In the genomic region with DNA sequence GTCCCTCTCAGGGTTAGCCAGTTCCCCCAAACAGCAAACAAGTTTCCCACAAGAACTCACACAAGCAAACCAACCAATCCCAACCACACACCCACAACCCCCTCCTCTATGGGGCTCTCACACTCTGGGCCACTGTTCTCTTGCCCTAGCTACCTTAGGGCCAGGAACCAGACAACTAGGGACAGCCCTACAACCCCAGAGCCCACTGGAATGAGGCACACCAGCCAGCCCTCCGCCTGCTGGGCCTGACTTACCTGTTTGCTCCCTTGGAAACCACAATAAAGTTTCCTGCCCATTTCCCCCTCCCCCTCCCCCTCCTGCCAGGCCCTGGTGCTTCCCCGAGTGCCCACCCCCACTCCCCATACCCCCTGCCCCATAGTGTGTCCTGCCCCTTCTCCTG, we compare ENCODE assay signal across 17 cellular contexts.
A peak's percentile ranks its signal among the peaks of the same experiment; 100 is the strongest.
DNase-seq lines count a peak whose midpoint lies in the region; FAIRE-seq and TF ChIP-seq lines count a peak whose summit lies in the region.
"Had no signal": no experiment of that assay in that cellular context is flagged by ENCODE, and none has a peak within 500 bp of the region (broad histone marks: within the 10 kb centered on the region; RNA-seq: fewer than 3 reads in every experiment).

No MANE protein-coding gene starts in this region.

- no peak overlapping the region for H4K8ac ChIP-seq in H1 (ENCODE audit: extremely low read depth, insufficient read depth, low read length)

- no peak overlapping the region for H2BK12ac ChIP-seq in H1 (ENCODE audit: low read depth, low read length)

- H3K36me3 ChIP-seq in H1 (ENCODE audit: control insufficient read depth in 2 of 4, insufficient read depth in 4 of 4, low read length in 3 of 4), result no peaks in the 10 kb centered on the region

- no peak overlapping the region for H2BK120ac ChIP-seq in H1 (replicated peaks; ENCODE audit: low read depth, low read length)

- H2BK5ac ChIP-seq in H1 (ENCODE audit: low read depth, low read length), result no peak overlapping the region

- TF ChIP-seq CTCF in H1 (IDR thresholded peaks at IDR 0.05; ENCODE audit: control extremely low read depth in 1 of 3, insufficient read depth in 1 of 3, low read depth in 1 of 3, low read length in 3 of 3), result no peak
- TF ChIP-seq CTCF in nephron (IDR thresholded peaks at IDR 0.05; ENCODE audit: unreplicated experiment in 3 of 3), result no peak
- TF ChIP-seq CTCF in progenitor cell of endocrine pancreas (IDR thresholded peaks at IDR 0.05; ENCODE audit: unreplicated experiment), result no peak

- H3K4me1 ChIP-seq in H1 (replicated peaks in 1 of 4; ENCODE audit: control insufficient read depth in 3 of 4, insufficient read depth in 4 of 4, low read length in 3 of 4), result peaks cover 15 to 26% (median 18%) of the 10 kb centered on the region in 4 experiments

- no peaks in the 10 kb centered on the region for H3K79me1 ChIP-seq in H1 (ENCODE audit: low read depth, low read length)

- peaks cover 5% of the 10 kb centered on the region for H3K23me2 ChIP-seq in H1 (ENCODE audit: low read depth, low read length)

- POLR2A ChIA-PET in H1 (lab: Charles Lee; ENCODE audit: partially characterized antibody), result interaction anchor here (1.6 kb wide), 1 partner anchor 12 kb away, joined by 3 read pairs; no protein-coding TSS in a partner anchor

- no peak overlapping the region for H3K23ac ChIP-seq in H1 (ENCODE audit: insufficient read length)

- no peak overlapping the region for H3K18ac ChIP-seq in H1 (ENCODE audit: extremely low read depth, low read length)

- H2AK5ac ChIP-seq in H1 (ENCODE audit: low read depth, low read length), result no peak overlapping the region; the same call in 1 of the 2 replicates

- H3K9ac ChIP-seq in H1 (replicated peaks in 1 of 4; ENCODE audit: extremely low read depth in 1 of 4, low read depth in 3 of 4, low read length in 3 of 4), result no peak overlapping the region

- peak; percentile 44 for DNase-seq in ELF-1 (ENCODE audit: low read depth, low spot score)
- DNase-seq in H1 (ENCODE audit: low read depth in 1 of 2, low spot score in 2 of 2), result peak in 1 of 2 experiments; percentile 32
- no peak for DNase-seq in progenitor cell of endocrine pancreas (ENCODE audit: low spot score, unreplicated experiment)
- DNase-seq in SW 1271 (lab: John Stamatoyannopoulos, UW), result no peak
- DNase-seq in activated CD4-positive, alpha-beta T cell treated with anti-CD3 and anti-CD28 coated beads for 1 hour, result no peak
- DNase-seq in AML-193 (lab: John Stamatoyannopoulos, UW), result no peak
- DNase-seq: CD8-positive, alpha-beta memory T cell; DMS 273 treated with DMSO at 0.1 percent for 48 hours; HCEC 1CT; HFFc6 had no signal

- H3K4me3 Mint-ChIP-seq in nephron (no peak overlapping the region), progenitor cell of endocrine pancreas (ENCODE audit: low read depth) (peak overlapping the region; percentile 9)
- H3K4me3 Mint-ChIP-seq: HFFc6 had no signal

- H3K27ac ChIP-seq in H1 (ENCODE audit: low read depth, low read length), result no peak overlapping the region
- H3K27ac ChIP-seq: A549 had no signal

- no peak overlapping the region for H2AFZ ChIP-seq in H1 (ENCODE audit: low read length)

- CTCF ChIA-PET in H1 (lab: Charles Lee; ENCODE audit: partially characterized antibody), result interaction anchor here (1.5 to 3.9 kb wide), 3 partner anchors 11 to 20 kb away, joined by 6 to 15 read pairs (median 8); no protein-coding TSS in a partner anchor

- peaks cover 44% of the 10 kb centered on the region for H3K27me3 Mint-ChIP-seq in nephron (ENCODE audit: low read depth)
- H3K27me3 Mint-ChIP-seq in progenitor cell of endocrine pancreas, result no peaks in the 10 kb centered on the region

- H2BK20ac ChIP-seq in H1 (ENCODE audit: low read length), result 0 out of 2 replicates have a peak overlapping the region, but pooled peaks have one; percentile 43

- H3K27ac Mint-ChIP-seq in nephron, result peak overlapping the region; percentile 35 to 96 (median 66)
- peak overlapping the region; percentile 11 for H3K27ac Mint-ChIP-seq in progenitor cell of endocrine pancreas
- H3K27ac Mint-ChIP-seq: CD14-positive monocyte; CD8-positive, alpha-beta memory T cell; HFFc6 had no signal

- FAIRE-seq in H1 (lab: Jason Lieb, UNC), result no peak
- FAIRE-seq: A549, GM12892, GM19239, HepG2, HTR-8/SVneo had no signal

- TF ChIP-seq POLR2A in H1 (IDR thresholded peaks at IDR 0.05; ENCODE audit: control extremely low read depth in 1 of 2, low read depth in 2 of 2, low read length in 2 of 2), result no peak

- no peak overlapping the region for H3K4ac ChIP-seq in H1 (replicated peaks; ENCODE audit: insufficient read length, low read depth, low read length)

- peaks cover 2 to 9% of the 10 kb centered on the region in 2 experiments; a peak in 3 of 4 replicates for H3K9me3 ChIP-seq in H1 (ENCODE audit: insufficient read depth in 2 of 2, low read depth in 1 of 2, low read length in 1 of 2)
- H3K9me3 ChIP-seq: A549 had no signal

- no peak overlapping the region for H4K5ac ChIP-seq in H1 (ENCODE audit: insufficient read length, low read depth, low read length)

- H3K14ac ChIP-seq in H1 (ENCODE audit: insufficient read length), result no peak overlapping the region

- H4K20me1 ChIP-seq in H1 (replicated peaks in 1 of 2; ENCODE audit: control insufficient read depth in 1 of 2, insufficient read depth in 2 of 2, low read length in 2 of 2), result no peaks in the 10 kb centered on the region

- H3K4me1 Mint-ChIP-seq in nephron, result peaks cover 28% of the 10 kb centered on the region
- peaks cover 43% of the 10 kb centered on the region for H3K4me1 Mint-ChIP-seq in progenitor cell of endocrine pancreas (ENCODE audit: low read depth)

- H3K4me3 ChIP-seq in H1 (ENCODE audit: extremely low read depth in 1 of 4, insufficient read depth in 2 of 4, low read depth in 3 of 4, low read length in 4 of 4), result no peak overlapping the region
- H3K4me3 ChIP-seq: A549 had no signal

- TF ChIP-seq RAD21 in H1 (IDR thresholded peaks at IDR 0.05 in 1 of 2, conservative IDR thresholded peaks at IDR 0.05 in 1 of 2; ENCODE audit: low read depth in 2 of 2, low read length in 2 of 2), result no peak

- peaks cover 23% of the 10 kb centered on the region for H3K9me3 Mint-ChIP-seq in nephron
- peaks cover 8% of the 10 kb centered on the region for H3K9me3 Mint-ChIP-seq in progenitor cell of endocrine pancreas (ENCODE audit: low read depth)

- WGBS in H1 (ENCODE audit: extremely low coverage in 1 of 2, insufficient coverage in 1 of 2, insufficient read length in 1 of 2, insufficient replicate concordance in 2 of 2, low coverage in 1 of 2, low lambda C conversion rate in 2 of 2, missing lambda C conversion rate in 1 of 2), 2 experiments, result no CpG with 5 or more reads among the region's 2 CpGs

- TF ChIP-seq EP300 in H1 (IDR thresholded peaks at IDR 0.05; ENCODE audit: borderline replicate concordance in 1 of 2, low read depth in 2 of 2, low read length in 2 of 2), result no peak

- H3K56ac ChIP-seq in H1 (replicated peaks; ENCODE audit: insufficient read length, low read depth, low read length), result no peak overlapping the region

- H3K79me2 ChIP-seq in H1 (ENCODE audit: control insufficient read depth in 1 of 2, insufficient read depth in 2 of 2, low read length in 2 of 2), result no peaks in the 10 kb centered on the region

- H3K4me2 ChIP-seq in H1 (ENCODE audit: insufficient read depth in 1 of 2, low read depth in 2 of 2, low read length in 2 of 2), result no peak overlapping the region
- H3K4me2 ChIP-seq: A549 had no signal

- H3K36me3 Mint-ChIP-seq in nephron (ENCODE audit: low read depth), result peaks cover 10% of the 10 kb centered on the region
- peaks cover 3% of the 10 kb centered on the region for H3K36me3 Mint-ChIP-seq in progenitor cell of endocrine pancreas (ENCODE audit: insufficient read depth)
- H3K36me3 Mint-ChIP-seq: CD14-positive monocyte; CD8-positive, alpha-beta memory T cell had no signal

- no peak overlapping the region for H4K91ac ChIP-seq in H1 (replicated peaks; ENCODE audit: insufficient read length, low read length)

- no peak overlapping the region for H2BK15ac ChIP-seq in H1 (ENCODE audit: low read length)

- peaks cover 2 to 19% (median 16%) of the 10 kb centered on the region in 4 experiments for H3K27me3 ChIP-seq in H1 (replicated peaks in 1 of 4; ENCODE audit: control insufficient read depth in 3 of 4, extremely low read depth in 1 of 4, insufficient read depth in 3 of 4, low read length in 3 of 4)

TF ChIP-seq in H1, 55 proteins besides CTCF, POLR2A, EP300 and RAD21 (continues in another document):
- TF ChIP-seq SAP30 (IDR thresholded peaks at IDR 0.05; ENCODE audit: insufficient read depth, insufficient replicate concordance, low read length) (no peak), JUND (IDR thresholded peaks at IDR 0.05; ENCODE audit: low read length) (no peak), BACH1 (IDR thresholded peaks at IDR 0.05; ENCODE audit: low read length) (no peak), RXRA (IDR thresholded peaks at IDR 0.05; ENCODE audit: insufficient read depth, low read depth, low read length) (no peak), ZNF274 (IDR thresholded peaks at IDR 0.05; ENCODE audit: borderline replicate concordance, extremely low read depth, low read length) (no peak), KDM4A (IDR thresholded peaks at IDR 0.05; ENCODE audit: low read depth, low read length, severe bottlenecking) (no peak), SIN3A (conservative IDR thresholded peaks at IDR 0.05 in 1 of 2, IDR thresholded peaks at IDR 0.05 in 1 of 2; ENCODE audit: low read depth in 1 of 2, low read length in 2 of 2) (no peak), PHF8 (conservative IDR thresholded peaks at IDR 0.05; ENCODE audit: low read depth, low read length) (no peak), EGR1 (IDR thresholded peaks at IDR 0.05; ENCODE audit: borderline replicate concordance, low read depth, low read length) (no peak), SUZ12 (IDR thresholded peaks at IDR 0.05; ENCODE audit: low read length) (no peak), YY1 (IDR thresholded peaks at IDR 0.05; ENCODE audit: low read depth, low read length) (no peak), JUN (IDR thresholded peaks at IDR 0.05; ENCODE audit: low read depth, low read length) (no peak)
- TF ChIP-seq, protein P1, sequence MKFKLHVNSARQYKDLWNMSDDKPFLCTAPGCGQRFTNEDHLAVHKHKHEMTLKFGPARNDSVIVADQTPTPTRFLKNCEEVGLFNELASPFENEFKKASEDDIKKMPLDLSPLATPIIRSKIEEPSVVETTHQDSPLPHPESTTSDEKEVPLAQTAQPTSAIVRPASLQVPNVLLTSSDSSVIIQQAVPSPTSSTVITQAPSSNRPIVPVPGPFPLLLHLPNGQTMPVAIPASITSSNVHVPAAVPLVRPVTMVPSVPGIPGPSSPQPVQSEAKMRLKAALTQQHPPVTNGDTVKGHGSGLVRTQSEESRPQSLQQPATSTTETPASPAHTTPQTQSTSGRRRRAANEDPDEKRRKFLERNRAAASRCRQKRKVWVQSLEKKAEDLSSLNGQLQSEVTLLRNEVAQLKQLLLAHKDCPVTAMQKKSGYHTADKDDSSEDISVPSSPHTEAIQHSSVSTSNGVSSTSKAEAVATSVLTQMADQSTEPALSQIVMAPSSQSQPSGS (IDR thresholded peaks at IDR 0.05; ENCODE audit: low read length), result no peak
